In genomic region chr6:157328108-157328692, GRCh38 we compare ENCODE assay signal across 23 cellular contexts. TPM values are rescaled to one million over a fixed set of nuclear protein-coding genes. Genes with fewer than 3 reads are reported as not detected.
A peak's percentile ranks its signal among the peaks of the same experiment; 100 is the strongest.
DNase-seq lines count a peak whose midpoint lies in the region; ATAC-seq and TF ChIP-seq lines count a peak whose summit lies in the region.
"Had no signal": no experiment of that assay in that cellular context is flagged by ENCODE, and none has a peak within 500 bp of the region (broad histone marks: within the 10 kb centered on the region; RNA-seq: fewer than 3 reads in every experiment).

No MANE protein-coding gene starts in this region.

- no peaks in the 10 kb centered on the region for H3K9me3 ChIP-seq in breast epithelium
- H3K9me3 ChIP-seq in Loucy (ENCODE audit: insufficient read depth, low read depth, low read length): no peaks in the 10 kb centered on the region
- H3K9me3 ChIP-seq in psoas muscle: no peaks in the 10 kb centered on the region
- H3K9me3 ChIP-seq: ascending aorta had no signal

- no peaks in the 10 kb centered on the region for H3K9me3 Mint-ChIP-seq in MCF 10A (ENCODE audit: unreplicated experiment)
- no peaks in the 10 kb centered on the region for H3K9me3 Mint-ChIP-seq in activated T-helper 17 cell treated with anti-CD3 and anti-CD28 coated beads, Interleukin-2, amount 50 U/mL, for 72 hours
- H3K9me3 Mint-ChIP-seq: CD4-positive, alpha-beta T cell; neural progenitor cell; stimulated activated naive CD8-positive, alpha-beta T cell treated with anti-CD3 and anti-CD28 coated beads, Interleukin-15, Interleukin-2, amounts not matched to agents 100 ng/mL and 50 ng/mL, for 24 hours had no signal

- CTCF ChIA-PET in MCF 10A (lab: Yijun Ruan, JAX): interaction anchor here (0.9 to 1.2 kb wide), 2 partner anchors 11 to 13 kb away, joined by 3 to 4 read pairs; no protein-coding TSS in a partner anchor

- H3K27ac Mint-ChIP-seq in MCF 10A (ENCODE audit: low read depth, unreplicated experiment): no peak overlapping the region
- no peak overlapping the region for H3K27ac Mint-ChIP-seq in activated T-helper 17 cell treated with anti-CD3 and anti-CD28 coated beads, Interleukin-2, amount 50 U/mL, for 72 hours
- H3K27ac Mint-ChIP-seq: CD4-positive, alpha-beta T cell; neural progenitor cell; stimulated activated naive CD8-positive, alpha-beta T cell treated with anti-CD3 and anti-CD28 coated beads, Interleukin-15, Interleukin-2, amounts not matched to agents 100 ng/mL and 50 ng/mL, for 24 hours had no signal

- H3K36me3 Mint-ChIP-seq in MCF 10A (ENCODE audit: insufficient read depth, unreplicated experiment): no peaks in the 10 kb centered on the region
- H3K36me3 Mint-ChIP-seq in activated T-helper 17 cell treated with anti-CD3 and anti-CD28 coated beads, Interleukin-2, amount 50 U/mL, for 72 hours (ENCODE audit: low read depth): no peaks in the 10 kb centered on the region
- H3K36me3 Mint-ChIP-seq: neural progenitor cell had no signal

- TF ChIP-seq POLR2A in breast epithelium (IDR thresholded peaks at IDR 0.05): no peak

- H3K9ac ChIP-seq in Loucy (ENCODE audit: low read depth, low read length, poor library complexity, severe bottlenecking): no peak overlapping the region
- H3K9ac ChIP-seq: neural progenitor cell had no signal

- no peaks in the 10 kb centered on the region for H3K27me3 Mint-ChIP-seq in MCF 10A (ENCODE audit: insufficient read depth, unreplicated experiment)
- peaks cover 38% of the 10 kb centered on the region for H3K27me3 Mint-ChIP-seq in activated T-helper 17 cell treated with anti-CD3 and anti-CD28 coated beads, Interleukin-2, amount 50 U/mL, for 72 hours

- no peak overlapping the region for H3K4me3 Mint-ChIP-seq in MCF 10A (ENCODE audit: unreplicated experiment)
- H3K4me3 Mint-ChIP-seq in activated T-helper 17 cell treated with anti-CD3 and anti-CD28 coated beads, Interleukin-2, amount 50 U/mL, for 72 hours: no peak overlapping the region
- H3K4me3 Mint-ChIP-seq: CD4-positive, alpha-beta T cell; neural progenitor cell; stimulated activated naive CD8-positive, alpha-beta T cell treated with anti-CD3 and anti-CD28 coated beads, Interleukin-15, Interleukin-2, amounts not matched to agents 100 ng/mL and 50 ng/mL, for 24 hours had no signal

- TF ChIP-seq CTCF in MCF 10A (IDR thresholded peaks at IDR 0.05; ENCODE audit: unreplicated experiment) (no peak), breast epithelium (IDR thresholded peaks at IDR 0.05) (no peak), Loucy (conservative IDR thresholded peaks at IDR 0.05; ENCODE audit: low read length) (no peak), psoas muscle (IDR thresholded peaks at IDR 0.05) (no peak), dorsolateral prefrontal cortex (IDR thresholded peaks at IDR 0.05 in 54 of 56, conservative IDR thresholded peaks at IDR 0.05 in 2 of 56; ENCODE audit: low read depth in 1 of 56, partially characterized antibody in 56 of 56) (no peak)

- H3F3A ChIP-seq in Loucy (ENCODE audit: low read depth): no peaks in the 10 kb centered on the region

- H3K4me1 Mint-ChIP-seq in MCF 10A (ENCODE audit: insufficient read depth, unreplicated experiment): peaks cover 9% of the 10 kb centered on the region
- H3K4me1 Mint-ChIP-seq in activated T-helper 17 cell treated with anti-CD3 and anti-CD28 coated beads, Interleukin-2, amount 50 U/mL, for 72 hours: peaks cover 17% of the 10 kb centered on the region

- H3K9me2 ChIP-seq in Loucy (replicated peaks; ENCODE audit: low read depth, low read length): no peaks in the 10 kb centered on the region

- H3K27ac ChIP-seq in breast epithelium: no peak overlapping the region
- H3K27ac ChIP-seq in psoas muscle: peak overlapping the region; percentile 79
- H3K27ac ChIP-seq in dorsolateral prefrontal cortex: peak overlapping the region in 3 of 59 donors; percentile 1 to 35 (median 7)
- H3K27ac ChIP-seq: neural progenitor cell had no signal

- no TSS peak for BruUV-seq in MCF 10A (replicated peaks; lab: Mats Ljungman, UMichigan)

- peak; percentile 49 for ATAC-seq in activated T-helper 17 cell treated with anti-CD3 and anti-CD28 coated beads, Interleukin-2, amount 50 U/mL, for 72 hours (replicated peaks)
- ATAC-seq in psoas muscle (peak in 1 of 4 donors; percentile 17), HG02852 (IDR thresholded peaks at IDR 0.05; ENCODE audit: unreplicated experiment) (no peak)
- ATAC-seq: Right ventricle myocardium inferior had no signal

- H3K4me3 ChIP-seq in breast epithelium (no peak overlapping the region), Loucy (ENCODE audit: low read length, poor library complexity, severe bottlenecking) (no peak overlapping the region), psoas muscle (no peak overlapping the region), dorsolateral prefrontal cortex (no peak overlapping the region)
- H3K4me3 ChIP-seq: ascending aorta, coronary artery, neural progenitor cell had no signal

- peak; percentile 45 for DNase-seq in MCF 10A (ENCODE audit: unreplicated experiment)
- DNase-seq in breast epithelium (ENCODE audit: low spot score in 2 of 2): no peak
- DNase-seq in psoas muscle: no peak
- DNase-seq in hypothalamus (lab: John Stamatoyannopoulos, UW): no peak
- DNase-seq in dorsolateral prefrontal cortex: no peak
- DNase-seq: activated CD4-positive, alpha-beta T cell treated with anti-CD3 and anti-CD28 coated beads for 4 hours; activated naive CD4-positive, alpha-beta T cell treated with Interleukin-2 at 50 U/mL for 16 hours; CD4-positive, alpha-beta T cell; DND-41; erythroblast; glutamatergic neuron; kidney; NCI-H2107; NCI-H82; stimulated activated CD4-positive, alpha-beta T cell treated with anti-CD3 and anti-CD28 coated beads, Interleukin-15, amount 100 ng/mL, for 24 hours had no signal

- WGBS in psoas muscle, 3 donors: 44 to 62% (median 47%) methylated on average over 5 of the region's 5 CpGs

- H2AFZ ChIP-seq in Loucy (ENCODE audit: low read length): peak overlapping the region; percentile 56; the same call in 1 of the 2 replicates
- H2AFZ ChIP-seq: neural progenitor cell had no signal

- intact Hi-C loops in MCF 10A (cut with micrococcal nuclease) (no loop called here), breast epithelium (cut with DNase I; ENCODE audit: low total_unique reads) (no loop called here), psoas muscle (cut with DNase I) (no loop called here), dorsolateral prefrontal cortex (cut with DNase I) (loop anchor here (5.0 to 10.0 kb wide), 3 partner anchors 127 to 429 kb away; no protein-coding TSS in a partner anchor)

- no peaks in the 10 kb centered on the region for H4K20me1 ChIP-seq in Loucy (ENCODE audit: insufficient read depth, low read length, poor library complexity, severe bottlenecking)

- H3K27me3 ChIP-seq in breast epithelium: peaks cover 0 to 2% of the 10 kb centered on the region in 2 donors
- peaks cover 4% of the 10 kb centered on the region for H3K27me3 ChIP-seq in Loucy (ENCODE audit: insufficient read depth, low read length, poor library complexity, severe bottlenecking)
- no peaks in the 10 kb centered on the region for H3K27me3 ChIP-seq in psoas muscle (ENCODE audit: insufficient read depth in 3 of 3, low read length in 2 of 3)
- H3K27me3 ChIP-seq in dorsolateral prefrontal cortex: no peaks in the 10 kb centered on the region
- H3K27me3 ChIP-seq: ascending aorta had no signal

- H3K36me3 ChIP-seq in breast epithelium (no peaks in the 10 kb centered on the region), Loucy (ENCODE audit: insufficient read depth, low read length) (no peaks in the 10 kb centered on the region), psoas muscle (ENCODE audit: insufficient read depth in 1 of 2, low read depth in 1 of 2) (no peaks in the 10 kb centered on the region)
- H3K36me3 ChIP-seq: ascending aorta, neural progenitor cell had no signal

- H3K79me2 ChIP-seq in Loucy (ENCODE audit: insufficient read depth, low read length): peaks cover under 1% of the 10 kb centered on the region; the same call in 1 of the 2 replicates

- H3K4me2 ChIP-seq in Loucy (ENCODE audit: low read depth, low read length, poor library complexity, severe bottlenecking): peak overlapping the region; percentile 29
- H3K4me2 ChIP-seq: neural progenitor cell had no signal

- POLR2A ChIA-PET in MCF 10A (lab: Yijun Ruan, JAX): interaction anchor here (0.7 to 7.0 kb wide), 6 partner anchors 9 to 520 kb away, joined by 3 to 105 read pairs (median 4); partner anchors contain the start of gene ZDHHC14

- H3K4me1 ChIP-seq in breast epithelium: no peaks in the 10 kb centered on the region
- H3K4me1 ChIP-seq in Loucy (ENCODE audit: insufficient read depth, low read length, poor library complexity, severe bottlenecking): peaks cover 8% of the 10 kb centered on the region
- H3K4me1 ChIP-seq in psoas muscle: peaks cover 33% of the 10 kb centered on the region
- H3K4me1 ChIP-seq: neural progenitor cell had no signal

RNA-seq across cellular contexts. Expression of gene TMEM242, which starts 4.9 kb away (rescaled TPM):
- total RNA-seq in MCF 10A (2022): 9.4 and 10.1 TPM in 2 replicates
- total RNA-seq in breast epithelium: 1 to 10 TPM; 5.3 to 7.9 (median 7.3) TPM
- 1 to 10 TPM; 5.1 to 6.2 TPM for total RNA-seq in activated T-helper 17 cell treated with anti-CD3 and anti-CD28 coated beads, Interleukin-2, amount 50 U/mL, for 72 hours
- 10 to 100 TPM; 11.0 to 14.7 (median 13.6) TPM for total RNA-seq in psoas muscle
- polyA plus RNA-seq in psoas muscle: 10 to 100 TPM in 2 of 3 donors, 1 to 10 TPM in 1; 7.8 to 14.8 (median 14.0) TPM
- total RNA-seq in dorsolateral prefrontal cortex: 10 to 100 TPM; 10.7 to 28.5 (median 20.7) TPM

RNA-seq across cellular contexts. Expression of gene ZDHHC14, which starts 52.8 kb away (rescaled TPM):
- total RNA-seq in MCF 10A (2022) (3.2 and 4.6 TPM in 2 replicates), breast epithelium (1 to 10 TPM; 4.8 to 9.8 (median 8.5) TPM), psoas muscle (10 to 100 TPM in 1 of 4 donors, 1 to 10 TPM in 3; 4.0 to 14.6 (median 4.7) TPM), dorsolateral prefrontal cortex (10 to 100 TPM; 29.9 to 60.8 (median 40.9) TPM)
- 1 to 10 TPM; 2.1 to 2.2 TPM for total RNA-seq in activated T-helper 17 cell treated with anti-CD3 and anti-CD28 coated beads, Interleukin-2, amount 50 U/mL, for 72 hours
- polyA plus RNA-seq in psoas muscle: 1 to 10 TPM; 2.5 to 5.0 (median 4.0) TPM

Comparison
In these comparisons a context has a peak if more than half of its experiments do, and no peak if none do; other contexts are left out.
1. intact Hi-C loops: an anchor here in dorsolateral prefrontal cortex (5.0 to 10.0 kb wide); none called in MCF 10A, breast epithelium and psoas muscle.